ENCODE assay signal across 24 cellular contexts in genomic region chr6:167845856-167846255, GRCh38.
"Had no signal": no experiment of that assay in that cellular context is flagged by ENCODE, and none has a peak within 500 bp of the region (broad histone marks: within the 10 kb centered on the region; RNA-seq: fewer than 3 reads in every experiment).

No MANE protein-coding gene starts in this region.

- H3K36me3 Mint-ChIP-seq: activated naive CD4-positive, alpha-beta T cell treated with anti-CD3 and anti-CD28 coated beads, Interleukin-2, amount 50 U/mL, for 24 hours; immature natural killer cell; naive B cell had no signal

- DNase-seq: activated CD4-positive, alpha-beta T cell treated with anti-CD3 and anti-CD28 coated beads, Interleukin-2, amount 50 U/mL, for 1 hour; activated CD4-positive, CD25-positive, alpha-beta regulatory T cell treated with anti-CD3 and anti-CD28 coated beads, Interleukin-2, amount 50 U/mL, for 72 hours; activated CD8-positive, alpha-beta memory T cell treated with anti-CD3 and anti-CD28 coated beads, Interleukin-2, amount 50 U/mL, for 4 hours; activated gamma-delta T cell; activated T-cell treated with anti-CD3 and anti-CD28 coated beads, Interleukin-2, amount 50 U/mL, for 48 hours; gastrocnemius medialis; heart right ventricle; immature natural killer cell; kidney glomerular epithelial cell; left ventricle myocardium inferior; mammary epithelial cell; mucosa of descending colon; naive B cell; psoas muscle; right cardiac atrium; stimulated activated CD4-positive, alpha-beta T cell treated with anti-CD3 and anti-CD28 coated beads, Interleukin-4, amount 100 ng/mL, for 1 hour; stimulated activated naive CD8-positive, alpha-beta T cell treated with anti-CD3 and anti-CD28 coated beads, Interleukin-15, amount 100 ng/mL, for 72 hours had no signal

- H3K4me2 ChIP-seq: neural progenitor cell had no signal

- H3K4me1 ChIP-seq: ascending aorta had no signal

- H3K9me3 ChIP-seq: ascending aorta, gastrocnemius medialis, heart right ventricle, left ventricle myocardium inferior, mucosa of descending colon, psoas muscle had no signal

- H3K9me3 Mint-ChIP-seq: activated naive CD4-positive, alpha-beta T cell treated with anti-CD3 and anti-CD28 coated beads, Interleukin-2, amount 50 U/mL, for 24 hours; central memory CD8-positive, alpha-beta T cell; immature natural killer cell; stimulated activated naive CD8-positive, alpha-beta T cell treated with anti-CD3 and anti-CD28 coated beads, Interleukin-15, amount 100 ng/mL, for 72 hours; T-helper 1 cell treated with Interleukin-12 subunit alpha and Interleukin-12 subunit beta and Interleukin-4 antibody, amounts not matched to agents 30 μg/mL and 1 μg/mL, for 36 hours had no signal

- H3K4me3 ChIP-seq: ascending aorta, coronary artery, gastrocnemius medialis, heart right ventricle, left ventricle myocardium inferior, mucosa of descending colon, neural progenitor cell, psoas muscle, skin epidermis had no signal

- ATAC-seq: gastrocnemius medialis; heart right ventricle; mucosa of descending colon; psoas muscle; right cardiac atrium; stimulated activated naive CD8-positive, alpha-beta T cell treated with anti-CD3 and anti-CD28 coated beads, Interleukin-15, amount 100 ng/mL, for 72 hours had no signal

- H3K36me3 ChIP-seq: ascending aorta, gastrocnemius medialis, heart right ventricle, left ventricle myocardium inferior, neural progenitor cell had no signal

- H3K4me1 Mint-ChIP-seq: activated naive CD4-positive, alpha-beta T cell treated with anti-CD3 and anti-CD28 coated beads, Interleukin-2, amount 50 U/mL, for 24 hours; central memory CD8-positive, alpha-beta T cell; immature natural killer cell; stimulated activated naive CD8-positive, alpha-beta T cell treated with anti-CD3 and anti-CD28 coated beads, Interleukin-15, amount 100 ng/mL, for 72 hours had no signal

- H3K27ac Mint-ChIP-seq: activated naive CD4-positive, alpha-beta T cell treated with anti-CD3 and anti-CD28 coated beads, Interleukin-2, amount 50 U/mL, for 24 hours; immature natural killer cell; naive B cell; neural progenitor cell; stimulated activated naive CD8-positive, alpha-beta T cell treated with anti-CD3 and anti-CD28 coated beads, Interleukin-15, amount 100 ng/mL, for 72 hours; T-helper 1 cell treated with Interleukin-12 subunit alpha and Interleukin-12 subunit beta and Interleukin-4 antibody, amounts not matched to agents 30 μg/mL and 1 μg/mL, for 36 hours had no signal

- H3K9ac ChIP-seq: neural progenitor cell had no signal

- H3K27ac ChIP-seq: ascending aorta, coronary artery, gastrocnemius medialis, heart right ventricle, left ventricle myocardium inferior, neural progenitor cell, psoas muscle, skin epidermis had no signal

- H3K27me3 Mint-ChIP-seq: central memory CD8-positive, alpha-beta T cell had no signal

- H2AFZ ChIP-seq: neural progenitor cell had no signal

- H3K27me3 ChIP-seq: ascending aorta, gastrocnemius medialis, heart right ventricle, neural progenitor cell had no signal

- H3K4me3 Mint-ChIP-seq: activated naive CD4-positive, alpha-beta T cell treated with anti-CD3 and anti-CD28 coated beads, Interleukin-2, amount 50 U/mL, for 24 hours; central memory CD8-positive, alpha-beta T cell; immature natural killer cell; neural progenitor cell; stimulated activated naive CD8-positive, alpha-beta T cell treated with anti-CD3 and anti-CD28 coated beads, Interleukin-15, amount 100 ng/mL, for 72 hours; T-helper 1 cell treated with Interleukin-12 subunit alpha and Interleukin-12 subunit beta and Interleukin-4 antibody, amounts not matched to agents 30 μg/mL and 1 μg/mL, for 36 hours had no signal
